1 cellular context compared by ENCODE assay signal in genomic region chr10:67864560-67865371, GRCh38.
TF ChIP-seq lines count a peak whose summit lies in the region.

No MANE protein-coding gene starts in this region.

TF ChIP-seq in H1, 55 proteins besides CTCF, POLR2A, EP300 and RAD21:
- TF ChIP-seq MAFK (IDR thresholded peaks at IDR 0.05; ENCODE audit: low read depth, low read length) (no peak), ZNF274 (IDR thresholded peaks at IDR 0.05; ENCODE audit: borderline replicate concordance, extremely low read depth, low read length) (no peak), TAF1 (IDR thresholded peaks at IDR 0.05; ENCODE audit: low read depth, low read length) (no peak), PHF8 (conservative IDR thresholded peaks at IDR 0.05; ENCODE audit: low read depth, low read length) (no peak), POU5F1 (IDR thresholded peaks at IDR 0.05; ENCODE audit: low read depth, low read length) (no peak), SP4 (IDR thresholded peaks at IDR 0.05; ENCODE audit: low read length) (no peak), SRF (IDR thresholded peaks at IDR 0.05; ENCODE audit: low read depth, low read length) (no peak), NRF1 (IDR thresholded peaks at IDR 0.05; ENCODE audit: low read depth, low read length) (no peak), CHD7 (IDR thresholded peaks at IDR 0.05; ENCODE audit: insufficient replicate concordance, low read length) (no peak), CHD2 (IDR thresholded peaks at IDR 0.05; ENCODE audit: low read length) (no peak), CTBP2 (IDR thresholded peaks at IDR 0.05; ENCODE audit: borderline replicate concordance, insufficient read depth, insufficient read length, low read length) (no peak), TAF7 (optimal IDR thresholded peaks at IDR 0.05; ENCODE audit: borderline replicate concordance, low read depth, low read length) (no peak), SIRT6 (IDR thresholded peaks at IDR 0.05; ENCODE audit: low read length) (no peak), FOSL1 (IDR thresholded peaks at IDR 0.05; ENCODE audit: insufficient read depth, low read depth, low read length) (no peak)
TF ChIP-seq in H1: peak in this region for 0.
